ENCODE assay signal across 1 cellular context in genomic region chr12:86134571-86134970, GRCh38.
TF ChIP-seq lines count a peak whose summit lies in the region.

No MANE protein-coding gene starts in this region.

TF ChIP-seq in GM23338, 12 proteins besides CTCF, POLR2A, EP300 and RAD21 (continued from another document):
- TF ChIP-seq EZH2phosphoT487 (IDR thresholded peaks at IDR 0.05; ENCODE audit: unreplicated experiment) = no peak
- TF ChIP-seq ZNF462 (CRISPR knock-in tag; IDR thresholded peaks at IDR 0.05) = no peak
- TF ChIP-seq ZNF331 (CRISPR knock-in tag; IDR thresholded peaks at IDR 0.05; ENCODE audit: low read depth) = no peak
- no peak for TF ChIP-seq STAT1 (IDR thresholded peaks at IDR 0.05; ENCODE audit: unreplicated experiment)
- TF ChIP-seq JUNB (IDR thresholded peaks at IDR 0.05; ENCODE audit: unreplicated experiment) = no peak
- no peak for TF ChIP-seq ETS1 (IDR thresholded peaks at IDR 0.05)
